34 cellular contexts compared by ENCODE assay signal in genomic region chr3:28738425-28738824, GRCh38.
"Had no signal": no experiment of that assay in that cellular context is flagged by ENCODE, and none has a peak within 500 bp of the region (broad histone marks: within the 10 kb centered on the region; RNA-seq: fewer than 3 reads in every experiment).

No MANE protein-coding gene starts in this region.

- ATAC-seq: activated naive CD4-positive, alpha-beta T cell treated with anti-CD3 and anti-CD28 coated beads, Interleukin-2, amount 50 U/mL, for 72 hours; activated naive CD8-positive, alpha-beta T cell treated with anti-CD3 and anti-CD28 coated beads, Interleukin-2, amount 50 U/mL, for 24 hours; activated T-cell treated with anti-CD3 and anti-CD28 coated beads, Interleukin-2, amount 50 U/mL, for 4 hours; activated T-cell treated with anti-CD3 and anti-CD28 coated beads, Interleukin-2, amount 50 U/mL, for 72 hours; activated T-helper 17 cell treated with anti-CD3 and anti-CD28 coated beads, Interleukin-2, amount 50 U/mL, for 72 hours; body of pancreas had no signal

- FAIRE-seq: astrocyte, bronchial epithelial cell had no signal

- H3K27ac ChIP-seq: adrenal gland, ascending aorta, body of pancreas, brain microvascular endothelial cell, breast epithelium, cardiac muscle cell had no signal

- H3K9me3 ChIP-seq: adrenal gland, body of pancreas had no signal

- H3K4me3 ChIP-seq: adrenal gland, ascending aorta, body of pancreas, breast epithelium, cardiac muscle cell had no signal

- H3K4me1 ChIP-seq: adrenal gland, breast epithelium had no signal

- DNase-seq: activated effector memory CD4-positive, alpha-beta T cell treated with anti-CD3 and anti-CD28 coated beads, Interleukin-2, amount 50 U/mL, for 16 hours; activated effector memory CD4-positive, alpha-beta T cell treated with Interleukin-2 at 50 U/mL for 16 hours; activated gamma-delta T cell; activated gamma-delta T cell treated with Interleukin-2 at 50 U/mL for 16 hours; activated naive CD4-positive, alpha-beta T cell; activated naive CD4-positive, alpha-beta T cell treated with anti-CD3 and anti-CD28 coated beads for 36 hours; activated naive CD4-positive, alpha-beta T cell treated with anti-CD3 and anti-CD28 coated beads, Interleukin-2, amount 10 ng/mL, durations not matched to agents 7 days and 5 days; activated naive CD4-positive, alpha-beta T cell treated with anti-CD3 and anti-CD28 coated beads, Interleukin-2, amount 50 U/mL, for 16 hours; activated naive CD4-positive, alpha-beta T cell treated with Interleukin-2 at 50 U/mL for 16 hours; activated naive CD8-positive, alpha-beta T cell treated with anti-CD3 and anti-CD28 coated beads for 36 hours; activated naive CD8-positive, alpha-beta T cell treated with anti-CD3 and anti-CD28 coated beads, Interleukin-2, amount 10 ng/mL, durations not matched to agents 7 days and 5 days; activated naive CD8-positive, alpha-beta T cell treated with anti-CD3 and anti-CD28 coated beads, Interleukin-2, amount 50 U/mL, for 24 hours; activated T-cell treated with anti-CD3 and anti-CD28 coated beads, Interleukin-2, amount 50 U/mL, for 1 hour; activated T-cell treated with anti-CD3 and anti-CD28 coated beads, Interleukin-2, amount 50 U/mL, for 24 hours; activated T-cell treated with anti-CD3 and anti-CD28 coated beads, Interleukin-2, amount 50 U/mL, for 4 hours; activated T-cell treated with anti-CD3 and anti-CD28 coated beads, Interleukin-2, amount 50 U/mL, for 48 hours; activated T-cell treated with anti-CD3 and anti-CD28 coated beads, Interleukin-2, amount 50 U/mL, for 72 hours; adrenal gland; amniotic stem cell; amygdala; anterior cingulate cortex; aorta; body of pancreas; brain microvascular endothelial cell; caudate nucleus; central memory CD4-positive, alpha-beta T cell; cerebellar nuclear complex had no signal
